18 cellular contexts compared by ENCODE assay signal in genomic region chrY:9259355-9259754, GRCh38.
DNase-seq lines count a peak whose midpoint lies in the region; ATAC-seq lines count a peak whose summit lies in the region.
"Had no signal": no experiment of that assay in that cellular context is flagged by ENCODE, and none has a peak within 500 bp of the region (broad histone marks: within the 10 kb centered on the region; RNA-seq: fewer than 3 reads in every experiment).

No MANE protein-coding gene starts in this region.

- DNase-seq in HCEC 1CT (peak; percentile 0), NCI-H526 treated with DMSO at 0.1 percent for 48 hours (lab: John Stamatoyannopoulos, UW) (peak; percentile 9), globus pallidus (ENCODE audit: low spot score) (peak; percentile 59), putamen (ENCODE audit: low spot score) (peak; percentile 64), UCSD-AML1 (lab: John Stamatoyannopoulos, UW; ENCODE audit: unreplicated experiment) (no peak), GM03348 (ENCODE audit: low spot score) (no peak)
- DNase-seq: activated naive CD4-positive, alpha-beta T cell treated with Interleukin-2 at 50 U/mL for 16 hours; activated T-cell treated with anti-CD3 and anti-CD28 coated beads, Interleukin-2, amount 50 U/mL, for 1 hour; amniotic stem cell; CD4-positive, alpha-beta memory T cell; left lung; NCI-H1048; NCI-H187 treated with DMSO at 0.1 percent for 48 hours; stimulated activated CD4-positive, alpha-beta T cell treated with anti-CD3 and anti-CD28 coated beads, Interleukin-4, amount 100 ng/mL, for 24 hours; stimulated activated naive CD4-positive, alpha-beta T cell treated with Interleukin-2 at 50 U/mL for 16 hours had no signal

- ATAC-seq in GM18909 (IDR thresholded peaks at IDR 0.05; ENCODE audit: poor library complexity, unreplicated experiment): no peak
- ATAC-seq in GM21576 (IDR thresholded peaks at IDR 0.05; ENCODE audit: unreplicated experiment): no peak
- ATAC-seq: activated CD4-positive, CD25-positive, alpha-beta regulatory T cell treated with anti-CD3 and anti-CD28 coated beads, Interleukin-2, amount 50 U/mL, for 24 hours; left lung had no signal

Comparison
In these comparisons a context has a peak if more than half of its experiments do, and no peak if none do; other contexts are left out.
1. DNase-seq: peak in HCEC 1CT (single experiment), NCI-H526 treated with DMSO at 0.1 percent for 48 hours (single experiment), globus pallidus (single experiment) and putamen (single experiment); none in UCSD-AML1 (single experiment) and GM03348 (single experiment).